ENCODE assay signal across 19 cellular contexts in genomic region chr2:121282800-121283382, GRCh38. TPM values are rescaled to one million over a fixed set of nuclear protein-coding genes. Genes with fewer than 3 reads are reported as not detected.
A peak's percentile ranks its signal among the peaks of the same experiment; 100 is the strongest.
DNase-seq lines count a peak whose midpoint lies in the region; ATAC-seq and TF ChIP-seq lines count a peak whose summit lies in the region.
"Had no signal": no experiment of that assay in that cellular context is flagged by ENCODE, and none has a peak within 500 bp of the region (broad histone marks: within the 10 kb centered on the region; RNA-seq: fewer than 3 reads in every experiment).

No MANE protein-coding gene starts in this region.

- H3K27me3 ChIP-seq in Panc1 (ENCODE audit: control insufficient read depth, insufficient read depth, low read length) (peaks cover 7% of the 10 kb centered on the region), gastroesophageal sphincter (peaks cover 73% of the 10 kb centered on the region)

- POLR2A ChIA-PET in Panc1 (lab: Charles Lee) = no interaction called here

- in situ Hi-C loops in Panc1 (cut with HindIII; ENCODE audit: low pct_unique_long_range_greater_than_20kb, low sequenced_read_pairs) = no loop called here

- H3K4me3 Mint-ChIP-seq in CD14-positive monocyte (peak overlapping the region; percentile 24 to 85), neural crest cell (peak overlapping the region; percentile 12)

- H3K4me1 Mint-ChIP-seq in CD14-positive monocyte = peaks cover 61% of the 10 kb centered on the region
- peaks cover 8% of the 10 kb centered on the region for H3K4me1 Mint-ChIP-seq in neural crest cell

- TF ChIP-seq CTCF in CD14-positive monocyte (IDR thresholded peaks at IDR 0.05) (no peak), Panc1 (IDR thresholded peaks at IDR 0.05) (no peak), gastroesophageal sphincter (IDR thresholded peaks at IDR 0.05) (no peak), neural crest cell (conservative IDR thresholded peaks at IDR 0.05) (no peak)

- H3K9me3 Mint-ChIP-seq in CD14-positive monocyte = peaks cover 0 to 13% (median 7%) of the 10 kb centered on the region in 7 donors
- no peaks in the 10 kb centered on the region for H3K9me3 Mint-ChIP-seq in neural crest cell

- H3K27ac Mint-ChIP-seq in CD14-positive monocyte (peak overlapping the region in 1 of 7 donors; percentile 57), neural crest cell (ENCODE audit: unreplicated experiment) (no peak overlapping the region)
- H3K27ac Mint-ChIP-seq: activated CD4-positive, alpha-beta T cell treated with anti-CD3 and anti-CD28 coated beads for 36 hours had no signal

- 71 to 86% methylated on average over 7 to 11 of the region's 13 CpGs for WGBS in gastroesophageal sphincter (ENCODE audit: low coverage in 1 of 2), 2 donors

- CTCF ChIA-PET in Panc1 (lab: Charles Lee) = no interaction called here

- no peak overlapping the region for H3K27ac ChIP-seq in Panc1 (ENCODE audit: low read length)
- peak overlapping the region in 1 of 4 donors; percentile 43 for H3K27ac ChIP-seq in gastroesophageal sphincter
- H3K27ac ChIP-seq: SJSA1, uterus had no signal

- intact Hi-C loops in CD14-positive monocyte (cut with micrococcal nuclease) = no loop called here
- intact Hi-C loops in Panc1 (cut with micrococcal nuclease; ENCODE audit: unreplicated experiment) = no loop called here

- H3K27me3 Mint-ChIP-seq in CD14-positive monocyte (ENCODE audit: low read depth in 3 of 3) = peaks cover 44 to 50% (median 49%) of the 10 kb centered on the region in 3 donors
- H3K27me3 Mint-ChIP-seq in neural crest cell (ENCODE audit: low read depth) = peaks cover 58% of the 10 kb centered on the region

- no peak for ATAC-seq in Panc1
- peak; percentile 17 for ATAC-seq in gastroesophageal sphincter
- ATAC-seq in GM21367 (IDR thresholded peaks at IDR 0.05; ENCODE audit: unreplicated experiment) = no peak
- ATAC-seq in GM21423 (IDR thresholded peaks at IDR 0.05; ENCODE audit: unreplicated experiment) = no peak
- ATAC-seq in HG02981 (IDR thresholded peaks at IDR 0.05; ENCODE audit: unreplicated experiment) = no peak
- ATAC-seq: activated CD4-positive, alpha-beta T cell treated with anti-CD3 and anti-CD28 coated beads for 36 hours had no signal

- H3K9me3 ChIP-seq in Panc1 (ENCODE audit: control insufficient read depth, insufficient read depth, low read depth, low read length) = no peaks in the 10 kb centered on the region
- H3K9me3 ChIP-seq in gastroesophageal sphincter = no peaks in the 10 kb centered on the region
- H3K9me3 ChIP-seq: SJSA1, uterus had no signal

- DNase-seq in CD14-positive monocyte (ENCODE audit: low spot score) (no peak), Panc1 (ENCODE audit: low read depth, low spot score) (no peak), neural crest cell (ENCODE audit: low read depth, low spot score) (no peak), NCI-H2171 treated with DMSO at 0.1 percent for 48 hours (lab: John Stamatoyannopoulos, UW) (no peak)
- DNase-seq: activated CD4-positive, alpha-beta T cell treated with anti-CD3 and anti-CD28 coated beads for 36 hours; activated naive CD4-positive, alpha-beta T cell treated with anti-CD3 and anti-CD28 coated beads, Interleukin-2, amount 50 U/mL, for 16 hours; effector CD8-positive, alpha-beta T cell; NCI-H1105; NCI-H2227 treated with DMSO at 0.1 percent for 48 hours; nucleus accumbens; stimulated activated naive CD4-positive, alpha-beta T cell; T1000; uterus had no signal

- no peaks in the 10 kb centered on the region for H3K36me3 ChIP-seq in Panc1 (ENCODE audit: control insufficient read depth, insufficient read depth, low read length)
- H3K36me3 ChIP-seq in gastroesophageal sphincter = no peaks in the 10 kb centered on the region
- H3K36me3 ChIP-seq: SJSA1, uterus had no signal

- no peak for TF ChIP-seq POLR2A in gastroesophageal sphincter (IDR thresholded peaks at IDR 0.05)

- peaks cover 8 to 19% of the 10 kb centered on the region in 2 donors for H3K36me3 Mint-ChIP-seq in CD14-positive monocyte
- H3K36me3 Mint-ChIP-seq in neural crest cell (ENCODE audit: low read depth) = no peaks in the 10 kb centered on the region

- BruUV-seq in Panc1 (replicated peaks; lab: Mats Ljungman, UMichigan) = TSS peak; percentile 73

- H3K4me1 ChIP-seq in Panc1 (ENCODE audit: control insufficient read depth, insufficient read depth, low read length) = 0 out of 2 replicates have a peak, but pooled peaks cover 3% of the 10 kb centered on the region
- peaks cover 0 to 16% (median 8%) of the 10 kb centered on the region in 3 donors for H3K4me1 ChIP-seq in gastroesophageal sphincter
- H3K4me1 ChIP-seq: uterus had no signal

- H3K4me3 ChIP-seq in Panc1 (ENCODE audit: low read depth in 2 of 2, low read length in 2 of 2) (no peak overlapping the region; a peak in 1 of 4 replicates), gastroesophageal sphincter (no peak overlapping the region)
- H3K4me3 ChIP-seq: SJSA1, uterus had no signal

- no peak for TF ChIP-seq EP300 in gastroesophageal sphincter (IDR thresholded peaks at IDR 0.05)

RNA-seq across cellular contexts. Expression of gene TFCP2L1, which starts 2.1 kb away (rescaled TPM):
- under 1 TPM in 1 of 2 donors, not detected in 1; 0.03 TPM for polyA plus RNA-seq in CD14-positive monocyte
- total RNA-seq in Panc1 (2021; ENCODE audit: unreplicated experiment) = 4.9 TPM
- 3.2 TPM for polyA plus RNA-seq in Panc1 (2012; ENCODE audit: insufficient read length)
- total RNA-seq in gastroesophageal sphincter = 1 to 10 TPM in 1 of 4 donors, under 1 TPM in 3; 0.31 to 5.7 (median 0.41) TPM
- total RNA-seq in neural crest cell = not detected in 2 replicates
- total RNA-seq: fibroblast of villous mesenchyme, SJSA1 had no signal
